12 cellular contexts compared by ENCODE assay signal in the genomic region with DNA sequence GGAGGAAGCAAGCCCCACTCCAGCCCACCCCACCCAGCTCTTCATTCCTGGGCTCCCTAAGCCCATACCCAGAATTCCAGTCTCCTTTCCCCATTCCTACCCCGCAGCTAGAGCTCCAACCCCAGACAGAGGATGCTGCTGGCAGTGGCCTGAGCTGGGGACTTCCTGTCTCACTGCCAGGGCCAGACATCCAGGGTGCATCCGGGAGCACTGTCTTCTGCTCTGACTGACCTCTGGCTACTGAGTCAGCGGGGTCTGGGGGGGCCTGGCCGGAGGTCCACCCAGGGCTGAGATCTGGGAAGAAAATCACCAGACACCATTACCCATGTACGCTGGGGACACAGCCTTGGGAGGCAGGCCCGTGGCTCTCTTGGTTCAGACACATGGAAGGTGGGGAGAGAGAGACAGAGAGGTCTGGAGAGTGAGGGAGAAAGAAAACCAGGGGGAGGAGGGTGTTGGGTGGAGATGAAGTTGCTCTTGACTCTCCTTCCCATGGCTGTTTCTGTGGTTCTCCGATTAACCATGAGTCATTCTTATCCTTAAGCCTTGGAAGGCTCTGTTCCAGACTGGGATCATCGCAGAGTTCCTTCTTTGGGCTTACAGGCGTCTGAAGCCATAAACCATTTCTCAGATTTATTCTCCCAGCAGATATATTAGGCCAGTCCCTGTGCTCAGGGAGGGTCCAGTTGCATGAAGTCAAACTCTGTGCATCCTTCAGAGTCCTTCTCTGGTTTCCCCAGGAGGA. TPM values are rescaled to one million over a fixed set of nuclear protein-coding genes. Genes with fewer than 3 reads are reported as not detected.
A peak's percentile ranks its signal among the peaks of the same experiment; 100 is the strongest.
DNase-seq lines count a peak whose midpoint lies in the region; ATAC-seq and TF ChIP-seq lines count a peak whose summit lies in the region.
"Had no signal": no experiment of that assay in that cellular context is flagged by ENCODE, and none has a peak within 500 bp of the region (broad histone marks: within the 10 kb centered on the region; RNA-seq: fewer than 3 reads in every experiment).

No MANE protein-coding gene starts in this region.

- peak overlapping the region; percentile 73 for H3K27ac Mint-ChIP-seq in nephron progenitor cell
- H3K27ac Mint-ChIP-seq: memory B cell had no signal

- H2AFZ ChIP-seq in PC-9 = no peak overlapping the region

- H3K4me1 ChIP-seq in PC-9 (replicated peaks; ENCODE audit: insufficient read depth) = peaks cover 16% of the 10 kb centered on the region

- BruUV-seq in PC-9 (replicated peaks; lab: Mats Ljungman, UMichigan) = no TSS peak

- no peak overlapping the region for H3K4me3 ChIP-seq in PC-9

- H4K20me1 ChIP-seq in PC-9 (ENCODE audit: insufficient read depth) = peaks cover 14% of the 10 kb centered on the region; the same call in 1 of the 2 replicates

- CTCF ChIA-PET in PC-9 (lab: Charles Lee) = no interaction called here

- intact Hi-C loops in PC-9 (cut with micrococcal nuclease; ENCODE audit: unreplicated experiment) = no loop called here

- no peak overlapping the region for H3K27ac ChIP-seq in PC-9
- H3K27ac ChIP-seq: VCaP had no signal

- no peaks in the 10 kb centered on the region for H3K36me3 Mint-ChIP-seq in nephron progenitor cell (ENCODE audit: low read depth)
- H3K36me3 Mint-ChIP-seq: memory B cell had no signal

- H3K27me3 Mint-ChIP-seq in nephron progenitor cell (ENCODE audit: low read depth, poor library complexity) = peaks cover 5% of the 10 kb centered on the region

- H3K4me3 Mint-ChIP-seq in nephron progenitor cell = no peak overlapping the region
- H3K4me3 Mint-ChIP-seq: memory B cell had no signal

- H3K9me2 ChIP-seq in PC-9 (ENCODE audit: insufficient read depth) = no peaks in the 10 kb centered on the region

- no peaks in the 10 kb centered on the region for H3K36me3 ChIP-seq in PC-9 (ENCODE audit: low read depth)

- H3K9me3 Mint-ChIP-seq in nephron progenitor cell = no peaks in the 10 kb centered on the region
- H3K9me3 Mint-ChIP-seq: memory B cell had no signal

- no peak for TF ChIP-seq CTCF in PC-9 (conservative IDR thresholded peaks at IDR 0.05)
- no peak for TF ChIP-seq CTCF in nephron progenitor cell (IDR thresholded peaks at IDR 0.05)

- peak; percentile 95 for DNase-seq in A172 (ENCODE audit: low spot score)
- DNase-seq in PC-9 = no peak
- no peak for DNase-seq in nephron progenitor cell
- DNase-seq in GF-D8 (lab: John Stamatoyannopoulos, UW) = no peak
- no peak for DNase-seq in middle frontal gyrus (ENCODE audit: extremely low spot score, low spot score)
- DNase-seq in activated effector memory CD4-positive, alpha-beta T cell treated with anti-CD3 and anti-CD28 coated beads, Interleukin-2, amount 50 U/mL, for 16 hours = no peak
- DNase-seq in NCI-H526 treated with DMSO at 0.1 percent for 48 hours (lab: John Stamatoyannopoulos, UW) = no peak
- DNase-seq: anterior cingulate cortex, NCI-H446 treated with DMSO at 0.1 percent for 48 hours had no signal

- peaks cover 71% of the 10 kb centered on the region for H3K79me2 ChIP-seq in PC-9 (ENCODE audit: low read depth)

- H3K9me3 ChIP-seq in PC-9 (ENCODE audit: insufficient read depth, low read depth) = no peaks in the 10 kb centered on the region

- 0 out of 2 replicates have a peak overlapping the region, but pooled peaks have one; percentile 8 for H3K4me2 ChIP-seq in PC-9

- POLR2A ChIA-PET in PC-9 (lab: Charles Lee; ENCODE audit: unreplicated experiment) = no interaction called here

- peaks cover 79% of the 10 kb centered on the region for H3K4me1 Mint-ChIP-seq in nephron progenitor cell
- H3K4me1 Mint-ChIP-seq: memory B cell had no signal

- ATAC-seq in esophagus mucosa = peak; percentile 75

- H3K27me3 ChIP-seq in PC-9 (ENCODE audit: insufficient read depth, low read depth) = no peaks in the 10 kb centered on the region

- H3F3A ChIP-seq in PC-9 (ENCODE audit: insufficient read depth, low read depth) = peaks cover 6% of the 10 kb centered on the region; the same call in 1 of the 2 replicates

RNA-seq across cellular contexts. Expression of gene TSPAN15, which starts 23.6 kb away (rescaled TPM):
- 13.6 and 18.7 TPM in 2 replicates for total RNA-seq in A172 (2014; rRNA removed; shearing (Covaris generic))
- total RNA-seq in PC-9 (2021) = 97.0 and 108 TPM in 2 replicates
- total RNA-seq in esophagus mucosa = 3.4 TPM

RNA-seq across cellular contexts. Expression of gene TACR2, which starts 58.1 kb away (rescaled TPM):
- not detected in 2 replicates for total RNA-seq in A172 (2014; rRNA removed; shearing (Covaris generic))
- total RNA-seq in PC-9 (2021) (0.23 TPM in 1 of 2 replicates, not detected in the other), esophagus mucosa (1.2 TPM)
